Comparison of ENCODE assay signal across 21 cellular contexts in genomic region chr17:9802701-9803100, GRCh38. TPM values are rescaled to one million over a fixed set of nuclear protein-coding genes. Genes with fewer than 3 reads are reported as not detected.
"Had no signal": no experiment of that assay in that cellular context is flagged by ENCODE, and none has a peak within 500 bp of the region (broad histone marks: within the 10 kb centered on the region; RNA-seq: fewer than 3 reads in every experiment).

No MANE protein-coding gene starts in this region.

- H3K27ac Mint-ChIP-seq: activated CD4-positive, alpha-beta T cell treated with anti-CD3 and anti-CD28 coated beads for 36 hours; activated naive CD4-positive, alpha-beta T cell treated with anti-CD3 and anti-CD28 coated beads for 36 hours; activated T-helper 17 cell treated with anti-CD3 and anti-CD28 coated beads, Interleukin-2, amount 50 U/mL, for 72 hours; nephron; T-cell had no signal

- H3K9me3 Mint-ChIP-seq: activated naive CD4-positive, alpha-beta T cell treated with anti-CD3 and anti-CD28 coated beads for 36 hours had no signal

- H3K4me3 Mint-ChIP-seq: activated CD4-positive, alpha-beta T cell treated with anti-CD3 and anti-CD28 coated beads for 36 hours; activated naive CD4-positive, alpha-beta T cell treated with anti-CD3 and anti-CD28 coated beads for 36 hours; activated T-helper 17 cell treated with anti-CD3 and anti-CD28 coated beads, Interleukin-2, amount 50 U/mL, for 72 hours; nephron; T-cell had no signal

- H3K9me3 ChIP-seq: prostate gland, testis had no signal

- ATAC-seq: activated CD4-positive, alpha-beta T cell treated with anti-CD3 and anti-CD28 coated beads for 36 hours; activated T-helper 17 cell treated with anti-CD3 and anti-CD28 coated beads, Interleukin-2, amount 50 U/mL, for 72 hours; stimulated activated naive CD8-positive, alpha-beta T cell treated with anti-CD3 and anti-CD28 coated beads, Interleukin-15, Interleukin-2, amounts not matched to agents 100 U/mL and 50 U/mL, for 24 hours; T-cell had no signal

- H3K27me3 ChIP-seq: testis had no signal

- H3K36me3 Mint-ChIP-seq: T-cell had no signal

- H3K4me3 ChIP-seq: prostate gland, testis had no signal

- H3K4me1 ChIP-seq: prostate gland, testis had no signal

- H3K36me3 ChIP-seq: prostate gland, WERI-Rb-1 had no signal

- DNase-seq: activated CD4-positive, alpha-beta T cell treated with anti-CD3 and anti-CD28 coated beads for 36 hours; activated CD8-positive, alpha-beta memory T cell treated with anti-CD3 and anti-CD28 coated beads for 24 hours; activated naive CD4-positive, alpha-beta T cell treated with anti-CD3 and anti-CD28 coated beads for 36 hours; activated T-cell treated with anti-CD3 and anti-CD28 coated beads for 4 hours; dermis blood vessel endothelial cell; occipital lobe; stimulated activated CD4-positive, alpha-beta T cell treated with anti-CD3 and anti-CD28 coated beads, Interleukin-4, amount 100 ng/mL, for 1 hour; stimulated activated CD8-positive, alpha-beta memory T cell treated with anti-CD3 and anti-CD28 coated beads, Interleukin-4, amount 100 ng/mL, for 48 hours; stimulated activated naive CD8-positive, alpha-beta T cell treated with anti-CD3 and anti-CD28 coated beads, Interleukin-15, Interleukin-2, amounts not matched to agents 100 U/mL and 50 U/mL, for 24 hours; T-cell; T1000; testis; WERI-Rb-1 had no signal

- H3K4me1 Mint-ChIP-seq: activated CD4-positive, alpha-beta T cell treated with anti-CD3 and anti-CD28 coated beads for 36 hours; activated T-helper 17 cell treated with anti-CD3 and anti-CD28 coated beads, Interleukin-2, amount 50 U/mL, for 72 hours; nephron; T-cell had no signal

- H3K27ac ChIP-seq: prostate gland, testis, WERI-Rb-1 had no signal

RNA-seq across cellular contexts. Expression of gene DHRS7C, which starts 11.3 kb away (rescaled TPM):
- total RNA-seq: activated CD4-positive, alpha-beta T cell treated with anti-CD3 and anti-CD28 coated beads for 36 hours; activated naive CD4-positive, alpha-beta T cell treated with anti-CD3 and anti-CD28 coated beads for 36 hours; activated T-helper 17 cell treated with anti-CD3 and anti-CD28 coated beads, Interleukin-2, amount 50 U/mL, for 72 hours; dermis blood vessel endothelial cell; epithelial cell of proximal tubule; glomerular endothelial cell; lung microvascular endothelial cell; occipital lobe; prostate gland; T-cell had no signal

RNA-seq across cellular contexts. Expression of gene GSG1L2, which starts 19.2 kb away (rescaled TPM):
- total RNA-seq: activated CD4-positive, alpha-beta T cell treated with anti-CD3 and anti-CD28 coated beads for 36 hours; activated naive CD4-positive, alpha-beta T cell treated with anti-CD3 and anti-CD28 coated beads for 36 hours; activated T-helper 17 cell treated with anti-CD3 and anti-CD28 coated beads, Interleukin-2, amount 50 U/mL, for 72 hours; dermis blood vessel endothelial cell; epithelial cell of proximal tubule; glomerular endothelial cell; lung microvascular endothelial cell; occipital lobe; prostate gland; T-cell; urinary bladder had no signal
- polyA plus RNA-seq: adipose tissue, urinary bladder had no signal

RNA-seq across cellular contexts. Expression of gene GLP2R, which starts 23.0 kb away (rescaled TPM):
- total RNA-seq: activated CD4-positive, alpha-beta T cell treated with anti-CD3 and anti-CD28 coated beads for 36 hours; activated naive CD4-positive, alpha-beta T cell treated with anti-CD3 and anti-CD28 coated beads for 36 hours; activated T-helper 17 cell treated with anti-CD3 and anti-CD28 coated beads, Interleukin-2, amount 50 U/mL, for 72 hours; glomerular endothelial cell; occipital lobe; T-cell had no signal
